Comparison of ENCODE assay signal across 12 cellular contexts in the genomic region with DNA sequence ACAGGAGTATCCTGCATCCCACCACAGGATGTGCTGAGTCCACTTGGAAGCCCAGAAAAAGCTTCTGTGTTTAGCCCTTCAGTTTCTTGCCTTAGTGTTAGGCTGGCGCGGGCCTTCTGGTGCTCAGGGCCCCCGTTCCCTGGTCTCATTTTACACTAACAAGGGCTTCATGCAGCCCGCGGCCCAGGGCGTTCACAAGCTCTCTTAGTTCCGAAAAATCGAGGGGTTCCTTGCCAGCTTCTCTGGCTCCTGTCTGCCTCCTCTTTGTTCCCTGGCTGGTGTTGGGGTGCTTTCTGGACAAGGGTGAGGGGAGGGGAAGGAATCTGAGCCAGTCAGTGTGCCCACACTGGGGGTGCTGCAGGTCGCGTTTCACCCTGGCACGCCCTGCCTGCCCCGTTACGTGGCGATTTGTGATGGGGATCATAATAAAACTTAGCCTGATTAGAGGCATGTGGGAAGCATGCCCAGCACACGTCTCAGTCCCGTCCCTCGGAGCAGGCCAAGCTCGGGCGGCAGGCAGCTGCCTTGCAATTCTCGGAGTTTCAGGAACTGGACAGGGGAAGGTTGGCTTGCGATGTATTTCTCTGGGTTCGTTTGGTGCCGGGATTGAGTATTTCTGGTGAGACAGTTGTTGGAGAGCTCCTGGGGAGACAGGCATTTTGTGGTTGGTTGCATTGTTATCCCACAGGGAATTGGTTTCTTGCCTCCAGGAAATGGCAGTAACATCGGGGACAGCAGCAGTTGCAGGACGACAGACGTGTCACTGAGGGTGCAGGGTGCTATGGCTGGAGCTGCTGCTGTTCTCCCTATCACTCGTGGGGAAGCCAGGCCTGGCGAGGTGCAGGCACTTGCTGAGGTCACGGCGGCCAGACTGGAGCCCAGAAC. TPM values are rescaled to one million over a fixed set of nuclear protein-coding genes. Genes with fewer than 3 reads are reported as not detected.
DNase-seq lines count a peak whose midpoint lies in the region; ATAC-seq and TF ChIP-seq lines count a peak whose summit lies in the region.
"Had no signal": no experiment of that assay in that cellular context is flagged by ENCODE, and none has a peak within 500 bp of the region (broad histone marks: within the 10 kb centered on the region; RNA-seq: fewer than 3 reads in every experiment).

No MANE protein-coding gene starts in this region.

- no peak overlapping the region for H3K9ac ChIP-seq in endodermal cell (ENCODE audit: extremely low read depth, low read length, poor library complexity, severe bottlenecking)
- peak overlapping the region; percentile 23 for H3K9ac ChIP-seq in mesendoderm (ENCODE audit: low read length)

- peaks cover 7% of the 10 kb centered on the region for H3K9me3 Mint-ChIP-seq in endodermal cell
- H3K9me3 Mint-ChIP-seq: dendritic cell treated with granulocyte-macrophage colony-stimulating factor and Interleukin-4, amounts not matched to agents 40 ng/mL and 50 ng/mL, for 4 days had no signal

- peak overlapping the region; percentile 67 for H3K27ac Mint-ChIP-seq in endodermal cell
- H3K27ac Mint-ChIP-seq: activated CD8-positive, alpha-beta memory T cell treated with anti-CD3 and anti-CD28 coated beads, Interleukin-2, amount 10 ng/mL, durations not matched to agents 7 days and 5 days; dendritic cell treated with granulocyte-macrophage colony-stimulating factor and Interleukin-4, amounts not matched to agents 40 ng/mL and 50 ng/mL, for 4 days had no signal

- no peak overlapping the region for H2AK5ac ChIP-seq in mesendoderm (ENCODE audit: low read length)

- no peaks in the 10 kb centered on the region for H3K4me1 ChIP-seq in endodermal cell (ENCODE audit: control insufficient read depth, insufficient read depth, low read length)
- peaks cover 6% of the 10 kb centered on the region for H3K4me1 ChIP-seq in mesendoderm (ENCODE audit: control insufficient read depth, low read depth, low read length)
- H3K4me1 ChIP-seq in aorta (ENCODE audit: control insufficient read depth in 1 of 2, insufficient read depth in 2 of 2, low read length in 2 of 2) = no peaks in the 10 kb centered on the region

- WGBS in endodermal cell (ENCODE audit: insufficient coverage in 1 of 2, insufficient read length in 1 of 2), 2 experiments = 91% methylated on average over 16 to 30 of the region's 30 CpGs
- no CpG with 5 or more reads among the region's 30 CpGs for WGBS in mesendoderm (ENCODE audit: extremely low coverage, insufficient coverage, low lambda C conversion rate)
- 19 to 22% methylated on average over 30 of the region's 30 CpGs for WGBS in aorta, 2 donors

- no peak overlapping the region for H3K4ac ChIP-seq in mesendoderm (ENCODE audit: low read depth, low read length)

- H3K27ac ChIP-seq in endodermal cell (ENCODE audit: low read depth, low read length) = peak overlapping the region; percentile 64
- peak overlapping the region; percentile 20 for H3K27ac ChIP-seq in mesendoderm (ENCODE audit: low read depth, low read length)
- H3K27ac ChIP-seq in aorta (ENCODE audit: low read depth in 1 of 2, low read length in 2 of 2) = peak overlapping the region in 1 of 2 donors; percentile 25

- H3K4me3 Mint-ChIP-seq in endodermal cell = no peak overlapping the region
- H3K4me3 Mint-ChIP-seq: activated CD8-positive, alpha-beta memory T cell treated with anti-CD3 and anti-CD28 coated beads, Interleukin-2, amount 10 ng/mL, durations not matched to agents 7 days and 5 days; dendritic cell treated with granulocyte-macrophage colony-stimulating factor and Interleukin-4, amounts not matched to agents 40 ng/mL and 50 ng/mL, for 4 days had no signal

- peaks cover 50% of the 10 kb centered on the region for H3K79me1 ChIP-seq in mesendoderm (ENCODE audit: low read length)

- no peak overlapping the region for H4K8ac ChIP-seq in mesendoderm (ENCODE audit: low read depth, low read length)

- H3K36me3 Mint-ChIP-seq in endodermal cell (ENCODE audit: low read depth) = peaks cover 31% of the 10 kb centered on the region
- H3K36me3 Mint-ChIP-seq: activated CD8-positive, alpha-beta memory T cell treated with anti-CD3 and anti-CD28 coated beads, Interleukin-2, amount 10 ng/mL, durations not matched to agents 7 days and 5 days had no signal

- H3K9me3 ChIP-seq in endodermal cell (ENCODE audit: control insufficient read depth, low read length) = peaks cover 11% of the 10 kb centered on the region
- no peaks in the 10 kb centered on the region for H3K9me3 ChIP-seq in aorta (ENCODE audit: control insufficient read depth, low read length)

- H3K18ac ChIP-seq in mesendoderm (ENCODE audit: low read length) = peak overlapping the region; percentile 5

- peak; percentile 43 for DNase-seq in NCI-H345 (lab: John Stamatoyannopoulos, UW)
- DNase-seq in NCI-H345 treated with DMSO at 0.1 percent for 48 hours (lab: John Stamatoyannopoulos, UW; ENCODE audit: unreplicated experiment) = no peak
- DNase-seq in endodermal cell = peak; percentile 69
- peak; percentile 85 for DNase-seq in mesendoderm
- DNase-seq in aorta = peak; percentile 68 to 83
- DNase-seq in OCI-M2 (lab: John Stamatoyannopoulos, UW; ENCODE audit: unreplicated experiment) = no peak
- DNase-seq: activated CD8-positive, alpha-beta memory T cell treated with anti-CD3 and anti-CD28 coated beads, Interleukin-2, amount 10 ng/mL, durations not matched to agents 7 days and 5 days; NCI-H2029 treated with DMSO at 0.1 percent for 48 hours had no signal

- peaks cover 85% of the 10 kb centered on the region for H3K79me2 ChIP-seq in mesendoderm (ENCODE audit: control insufficient read depth, insufficient read depth, low read length)

- H3K27me3 Mint-ChIP-seq in endodermal cell (ENCODE audit: insufficient read depth) = no peaks in the 10 kb centered on the region
- H3K27me3 Mint-ChIP-seq: activated CD8-positive, alpha-beta memory T cell treated with anti-CD3 and anti-CD28 coated beads, Interleukin-2, amount 10 ng/mL, durations not matched to agents 7 days and 5 days had no signal

- H3K4me2 ChIP-seq in mesendoderm (ENCODE audit: low read length) = no peak overlapping the region
- H3K4me2 ChIP-seq: A549 had no signal

- peak overlapping the region; percentile 49 for H3K56ac ChIP-seq in mesendoderm (ENCODE audit: low read length)

- H2BK15ac ChIP-seq in mesendoderm (replicated peaks; ENCODE audit: low read depth) = no peak overlapping the region

- TF ChIP-seq CTCF in endodermal cell (conservative IDR thresholded peaks at IDR 0.05) = no peak

- peaks cover 45% of the 10 kb centered on the region for H3K4me1 Mint-ChIP-seq in endodermal cell
- H3K4me1 Mint-ChIP-seq: activated CD8-positive, alpha-beta memory T cell treated with anti-CD3 and anti-CD28 coated beads, Interleukin-2, amount 10 ng/mL, durations not matched to agents 7 days and 5 days had no signal

- H2BK5ac ChIP-seq in mesendoderm (ENCODE audit: low read length) = peak overlapping the region; percentile 42

- peaks cover 55% of the 10 kb centered on the region for H3K36me3 ChIP-seq in endodermal cell (ENCODE audit: control insufficient read depth, insufficient read depth, low read length)
- peaks cover 2% of the 10 kb centered on the region for H3K36me3 ChIP-seq in mesendoderm (ENCODE audit: control insufficient read depth, insufficient read depth, low read length)
- no peaks in the 10 kb centered on the region for H3K36me3 ChIP-seq in aorta (ENCODE audit: control insufficient read depth in 1 of 2, insufficient read depth in 2 of 2, low read length in 1 of 2)

- H2BK120ac ChIP-seq in mesendoderm (ENCODE audit: low read depth, low read length) = no peak overlapping the region

- intact Hi-C loops in aorta (cut with DNase I) = no loop called here

- H3K27me3 ChIP-seq in endodermal cell (ENCODE audit: control insufficient read depth, insufficient read depth, low read length, poor library complexity, severe bottlenecking) (no peaks in the 10 kb centered on the region), mesendoderm (ENCODE audit: insufficient read depth, low read length, poor library complexity) (no peaks in the 10 kb centered on the region), aorta (ENCODE audit: control insufficient read depth in 1 of 2, insufficient read depth in 2 of 2, low read length in 1 of 2) (no peaks in the 10 kb centered on the region)

- peak overlapping the region; percentile 3 for H3K23ac ChIP-seq in mesendoderm (ENCODE audit: low read length)

- ATAC-seq in aorta (ENCODE audit: low FRiP score) = peak; percentile 65
- ATAC-seq in HG02884 (IDR thresholded peaks at IDR 0.05; ENCODE audit: unreplicated experiment) = no peak
- no peak for ATAC-seq in HG02763 (IDR thresholded peaks at IDR 0.05; ENCODE audit: unreplicated experiment)
- ATAC-seq: A549; activated CD8-positive, alpha-beta memory T cell treated with anti-CD3 and anti-CD28 coated beads, Interleukin-2, amount 10 ng/mL, durations not matched to agents 7 days and 5 days had no signal

- no peak overlapping the region for H4K5ac ChIP-seq in mesendoderm (ENCODE audit: low read length)

- no peak overlapping the region for H3K4me3 ChIP-seq in endodermal cell (ENCODE audit: low read length)
- no peak overlapping the region for H3K4me3 ChIP-seq in mesendoderm (ENCODE audit: low read length)
- no peak overlapping the region for H3K4me3 ChIP-seq in aorta (ENCODE audit: low read length in 2 of 2)
- H3K4me3 ChIP-seq: A549 had no signal

RNA-seq across cellular contexts. Expression of gene SH3BP4, which starts 22.9 kb away (rescaled TPM):
- 10 to 100 TPM; 49.1 to 53.4 TPM for total RNA-seq in endodermal cell
- polyA plus RNA-seq in endodermal cell (2013, experiment 1 of 2) = 77.6 TPM
- polyA plus RNA-seq in endodermal cell (2013, experiment 2 of 2) = 78.9 TPM
- polyA plus RNA-seq in mesendoderm (2013, experiment 1 of 2) = 26.4 TPM
- polyA plus RNA-seq in mesendoderm (2013, experiment 2 of 2) = 26.9 TPM
- total RNA-seq in aorta = 10 to 100 TPM; 27.6 to 32.2 TPM
- polyA plus RNA-seq in aorta = 1 to 10 TPM; 4.5 to 5.1 TPM

Comparison
In these comparisons a context has a peak if more than half of its experiments do, and no peak if none do; other contexts are left out.
1. DNase-seq: peak in NCI-H345 (single experiment), endodermal cell (single experiment), mesendoderm (single experiment) and aorta (2 of 2); none in NCI-H345 treated with DMSO at 0.1 percent for 48 hours (single experiment) and OCI-M2 (single experiment).